ENCODE assay signal across 8 cellular contexts in the genomic region with DNA sequence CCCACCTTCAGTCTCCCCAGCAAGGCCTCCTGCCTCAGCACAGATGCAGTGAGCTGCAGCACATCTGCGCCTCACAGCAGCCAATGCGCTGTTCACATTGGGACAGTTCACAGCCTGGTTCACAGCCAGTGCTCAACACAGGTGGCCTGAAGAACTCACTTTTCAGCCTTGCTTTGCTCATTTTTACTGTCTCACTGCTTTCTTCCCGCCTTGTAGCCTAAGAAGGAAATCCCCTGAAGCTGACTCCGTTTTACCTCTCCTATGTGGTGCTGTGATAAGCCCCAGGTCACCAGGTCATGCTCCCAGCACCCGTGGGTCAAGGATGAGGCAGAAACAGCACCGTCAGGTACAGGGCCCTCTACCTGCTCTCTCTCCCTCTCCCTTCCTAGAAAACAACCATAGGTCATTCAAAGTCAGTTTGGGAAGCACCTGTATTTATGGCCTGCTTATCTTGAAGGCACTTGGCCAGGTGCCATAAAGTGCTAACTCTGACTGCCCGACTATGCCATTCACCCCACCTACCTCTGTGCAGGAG. TPM values are rescaled to one million over a fixed set of nuclear protein-coding genes. Genes with fewer than 3 reads are reported as not detected.
A peak's percentile ranks its signal among the peaks of the same experiment; 100 is the strongest.
DNase-seq lines count a peak whose midpoint lies in the region; ATAC-seq, FAIRE-seq and TF ChIP-seq lines count a peak whose summit lies in the region.

No MANE protein-coding gene starts in this region.

- FAIRE-seq in frontal cortex (lab: Jason Lieb, UNC), result no peak

- H3K27me3 Mint-ChIP-seq in T-helper 1 cell treated with Interleukin-12 subunit alpha and Interleukin-12 subunit beta and Interleukin-4 antibody, amounts not matched to agents 30 μg/mL and 1 μg/mL, for 36 hours (ENCODE audit: low read depth), result peaks cover 16% of the 10 kb centered on the region
- no peaks in the 10 kb centered on the region for H3K27me3 Mint-ChIP-seq in central memory CD8-positive, alpha-beta T cell
- H3K27me3 Mint-ChIP-seq in natural killer cell (ENCODE audit: low read depth in 2 of 2), result peaks cover 38 to 50% of the 10 kb centered on the region in 2 donors

- peak overlapping the region; percentile 87 for H3K4me3 Mint-ChIP-seq in T-helper 1 cell treated with Interleukin-12 subunit alpha and Interleukin-12 subunit beta and Interleukin-4 antibody, amounts not matched to agents 30 μg/mL and 1 μg/mL, for 36 hours
- H3K4me3 Mint-ChIP-seq in central memory CD8-positive, alpha-beta T cell, result peak overlapping the region; percentile 76
- H3K4me3 Mint-ChIP-seq in natural killer cell, result peak overlapping the region; percentile 85

- peak; percentile 12 for ATAC-seq in central memory CD8-positive, alpha-beta T cell (replicated peaks; ENCODE audit: extremely low read depth, poor library complexity, severe bottlenecking)
- no peak for ATAC-seq in natural killer cell
- no peak for ATAC-seq in HG03439 (IDR thresholded peaks at IDR 0.05; ENCODE audit: unreplicated experiment)

- peaks cover 6% of the 10 kb centered on the region for H3K36me3 Mint-ChIP-seq in T-helper 1 cell treated with Interleukin-12 subunit alpha and Interleukin-12 subunit beta and Interleukin-4 antibody, amounts not matched to agents 30 μg/mL and 1 μg/mL, for 36 hours (ENCODE audit: low read depth)
- peaks cover 13% of the 10 kb centered on the region for H3K36me3 Mint-ChIP-seq in central memory CD8-positive, alpha-beta T cell (ENCODE audit: insufficient read depth)
- H3K36me3 Mint-ChIP-seq in natural killer cell, result no peaks in the 10 kb centered on the region

- no peak for TF ChIP-seq CTCF in natural killer cell (IDR thresholded peaks at IDR 0.05)

- H3K4me1 Mint-ChIP-seq in T-helper 1 cell treated with Interleukin-12 subunit alpha and Interleukin-12 subunit beta and Interleukin-4 antibody, amounts not matched to agents 30 μg/mL and 1 μg/mL, for 36 hours (ENCODE audit: low read depth), result peaks cover 53% of the 10 kb centered on the region
- peaks cover 78% of the 10 kb centered on the region for H3K4me1 Mint-ChIP-seq in central memory CD8-positive, alpha-beta T cell
- H3K4me1 Mint-ChIP-seq in natural killer cell, result peaks cover 39 to 54% of the 10 kb centered on the region in 2 donors

- intact Hi-C loops in natural killer cell (cut with micrococcal nuclease), result loop anchor here (2.0 kb wide), 1 partner anchor 1206 kb away; no protein-coding TSS in a partner anchor

- peak overlapping the region; percentile 82 for H3K27ac Mint-ChIP-seq in T-helper 1 cell treated with Interleukin-12 subunit alpha and Interleukin-12 subunit beta and Interleukin-4 antibody, amounts not matched to agents 30 μg/mL and 1 μg/mL, for 36 hours
- H3K27ac Mint-ChIP-seq in central memory CD8-positive, alpha-beta T cell (ENCODE audit: low read depth), result peak overlapping the region; percentile 87
- H3K27ac Mint-ChIP-seq in natural killer cell, result peak overlapping the region in 1 of 2 donors; percentile 41

- H3K9me3 Mint-ChIP-seq in T-helper 1 cell treated with Interleukin-12 subunit alpha and Interleukin-12 subunit beta and Interleukin-4 antibody, amounts not matched to agents 30 μg/mL and 1 μg/mL, for 36 hours, result no peaks in the 10 kb centered on the region
- H3K9me3 Mint-ChIP-seq in central memory CD8-positive, alpha-beta T cell, result no peaks in the 10 kb centered on the region
- H3K9me3 Mint-ChIP-seq in natural killer cell, result no peaks in the 10 kb centered on the region

- DNase-seq in COLO668 (lab: John Stamatoyannopoulos, UW; ENCODE audit: unreplicated experiment), result peak; percentile 5
- DNase-seq in central memory CD8-positive, alpha-beta T cell (ENCODE audit: low spot score in 2 of 2), result no peak
- DNase-seq in natural killer cell, result no peak
- DNase-seq in NCI-H2171 (lab: John Stamatoyannopoulos, UW), result no peak
- DNase-seq in NCI-H774 (lab: John Stamatoyannopoulos, UW), result no peak
- no peak for DNase-seq in frontal cortex (ENCODE audit: low spot score in 2 of 2)

RNA-seq across cellular contexts. Expression of gene GCNT4, which starts 1.1 kb away (rescaled TPM):
- total RNA-seq in natural killer cell, result 1 to 10 TPM in 1 of 3 donors, under 1 TPM in 2; 0.25 to 2.0 (median 0.52) TPM
- total RNA-seq in frontal cortex, result 2.4 TPM
